Comparison of ENCODE assay signal across 16 cellular contexts in the genomic region with DNA sequence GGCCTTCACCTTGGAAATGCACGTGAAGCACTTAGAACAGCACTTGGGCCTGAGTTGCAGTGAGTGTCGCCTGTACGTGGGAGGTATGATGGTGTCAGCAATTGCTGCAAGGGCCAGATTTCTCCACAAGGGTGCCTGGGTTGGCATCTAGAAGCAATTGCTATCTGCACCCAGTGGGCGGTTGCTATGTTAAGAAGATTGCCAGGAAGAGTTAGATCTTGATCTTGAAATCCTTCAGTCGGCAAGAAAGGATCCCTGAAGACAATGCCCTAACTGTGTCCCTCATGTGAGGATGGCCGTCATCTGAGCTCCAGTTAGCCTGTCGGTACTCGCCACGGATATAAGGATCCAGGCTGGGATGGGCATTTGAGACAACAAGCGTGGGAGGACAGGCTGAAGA.
DNase-seq lines count a peak whose midpoint lies in the region; ATAC-seq and TF ChIP-seq lines count a peak whose summit lies in the region.
"Had no signal": no experiment of that assay in that cellular context is flagged by ENCODE, and none has a peak within 500 bp of the region (broad histone marks: within the 10 kb centered on the region; RNA-seq: fewer than 3 reads in every experiment).

No MANE protein-coding gene starts in this region.

- intact Hi-C loops in sigmoid colon (cut with DNase I), result loop anchor here (5.0 kb wide), 1 partner anchor 114 kb away; no protein-coding TSS in a partner anchor
- intact Hi-C loops in activated CD8-positive, alpha-beta T cell treated with anti-CD3 and anti-CD28 coated beads for 36 hours (cut with micrococcal nuclease), result no loop called here

- 91 to 94% methylated on average over 10 of the region's 10 CpGs for WGBS in endodermal cell (ENCODE audit: insufficient coverage in 1 of 2, insufficient read length in 1 of 2), 2 experiments
- WGBS in sigmoid colon, 2 donors, result 92 to 95% methylated on average over 10 of the region's 10 CpGs

- H3K9me3 Mint-ChIP-seq in endodermal cell, result no peaks in the 10 kb centered on the region
- no peaks in the 10 kb centered on the region for H3K9me3 Mint-ChIP-seq in activated CD8-positive, alpha-beta T cell treated with anti-CD3 and anti-CD28 coated beads for 36 hours
- no peaks in the 10 kb centered on the region for H3K9me3 Mint-ChIP-seq in nephron progenitor cell
- H3K9me3 Mint-ChIP-seq: CD8-positive, alpha-beta T cell; H9 had no signal

- POLR2A ChIA-PET in HEK293 (lab: Yijun Ruan, JAX), result no interaction called here
- POLR2A ChIA-PET in activated CD8-positive, alpha-beta T cell treated with anti-CD3 and anti-CD28 coated beads for 36 hours (lab: Charles Lee), result no interaction called here

- TF ChIP-seq EP300 in sigmoid colon (IDR thresholded peaks at IDR 0.05), result no peak

- H3K36me3 ChIP-seq in HEK293 (ENCODE audit: control insufficient read depth in 2 of 2, insufficient read depth in 1 of 2, low read length in 2 of 2), result no peaks in the 10 kb centered on the region
- H3K36me3 ChIP-seq in endodermal cell (ENCODE audit: control insufficient read depth, insufficient read depth, low read length), result no peaks in the 10 kb centered on the region
- H3K36me3 ChIP-seq in sigmoid colon, result peaks cover 9 to 29% (median 13%) of the 10 kb centered on the region in 4 donors
- H3K36me3 ChIP-seq: BE2C had no signal

- H3K9me3 ChIP-seq in HEK293 (ENCODE audit: control insufficient read depth, insufficient read depth, low read depth, low read length) (no peaks in the 10 kb centered on the region), endodermal cell (ENCODE audit: control insufficient read depth, low read length) (no peaks in the 10 kb centered on the region), sigmoid colon (no peaks in the 10 kb centered on the region)
- H3K9me3 ChIP-seq: A549, BE2C, Caco-2 had no signal

- no peak for ATAC-seq in GM21526 (IDR thresholded peaks at IDR 0.05; ENCODE audit: low FRiP score, unreplicated experiment)
- no peak for ATAC-seq in activated CD8-positive, alpha-beta T cell treated with anti-CD3 and anti-CD28 coated beads for 36 hours
- ATAC-seq: A549; CD8-positive, alpha-beta T cell; HepG2 had no signal

- H3K27me3 Mint-ChIP-seq in endodermal cell (ENCODE audit: insufficient read depth), result peaks cover 2% of the 10 kb centered on the region
- H3K27me3 Mint-ChIP-seq in activated CD8-positive, alpha-beta T cell treated with anti-CD3 and anti-CD28 coated beads for 36 hours, result peaks cover 14% of the 10 kb centered on the region
- no peaks in the 10 kb centered on the region for H3K27me3 Mint-ChIP-seq in nephron progenitor cell (ENCODE audit: low read depth, poor library complexity)

- no peak overlapping the region for H3K4me3 ChIP-seq in HEK293 (ENCODE audit: low read depth, low read length)
- H3K4me3 ChIP-seq in endodermal cell (ENCODE audit: low read length), result no peak overlapping the region
- no peak overlapping the region for H3K4me3 ChIP-seq in sigmoid colon
- H3K4me3 ChIP-seq: A549 had no signal

- H3K4me3 Mint-ChIP-seq in endodermal cell (no peak overlapping the region), nephron progenitor cell (no peak overlapping the region)
- no peak overlapping the region for H3K4me3 Mint-ChIP-seq in activated CD8-positive, alpha-beta T cell treated with anti-CD3 and anti-CD28 coated beads for 36 hours
- H3K4me3 Mint-ChIP-seq: CD8-positive, alpha-beta T cell; H9 had no signal

- TF ChIP-seq POLR2A in sigmoid colon (IDR thresholded peaks at IDR 0.05), result no peak

- H3K27ac Mint-ChIP-seq in endodermal cell (no peak overlapping the region), nephron progenitor cell (no peak overlapping the region)
- H3K27ac Mint-ChIP-seq in activated CD8-positive, alpha-beta T cell treated with anti-CD3 and anti-CD28 coated beads for 36 hours, result no peak overlapping the region
- H3K27ac Mint-ChIP-seq: CD8-positive, alpha-beta T cell; H9 had no signal

- no peak overlapping the region for H3K27ac ChIP-seq in HEK293 (ENCODE audit: extremely low read depth, low read depth, low read length)
- no peak overlapping the region for H3K27ac ChIP-seq in endodermal cell (ENCODE audit: low read depth, low read length)
- H3K27ac ChIP-seq in sigmoid colon, result peak overlapping the region; percentile 6 to 72 (median 61)
- H3K27ac ChIP-seq: A549, C4-2B had no signal

- peaks cover 11% of the 10 kb centered on the region for H3K4me1 Mint-ChIP-seq in endodermal cell
- H3K4me1 Mint-ChIP-seq in activated CD8-positive, alpha-beta T cell treated with anti-CD3 and anti-CD28 coated beads for 36 hours (ENCODE audit: low read depth), result peaks cover 8% of the 10 kb centered on the region
- H3K4me1 Mint-ChIP-seq in nephron progenitor cell, result peaks cover 7% of the 10 kb centered on the region

- TF ChIP-seq CTCF in HEK293 (tag by site-specific recombination; IDR thresholded peaks at IDR 0.05) (no peak), endodermal cell (conservative IDR thresholded peaks at IDR 0.05) (peak; percentile 12), sigmoid colon (IDR thresholded peaks at IDR 0.05) (no peak), nephron progenitor cell (IDR thresholded peaks at IDR 0.05) (no peak)
- no peak for TF ChIP-seq CTCF in activated CD8-positive, alpha-beta T cell treated with anti-CD3 and anti-CD28 coated beads for 36 hours (IDR thresholded peaks at IDR 0.05)

- no peaks in the 10 kb centered on the region for H3K36me3 Mint-ChIP-seq in endodermal cell (ENCODE audit: low read depth)
- no peaks in the 10 kb centered on the region for H3K36me3 Mint-ChIP-seq in activated CD8-positive, alpha-beta T cell treated with anti-CD3 and anti-CD28 coated beads for 36 hours (ENCODE audit: low read depth)
- no peaks in the 10 kb centered on the region for H3K36me3 Mint-ChIP-seq in nephron progenitor cell (ENCODE audit: low read depth)
- H3K36me3 Mint-ChIP-seq: CD8-positive, alpha-beta T cell had no signal

- H3K9ac ChIP-seq in endodermal cell (ENCODE audit: extremely low read depth, low read length, poor library complexity, severe bottlenecking), result no peak overlapping the region

- no peak for DNase-seq in endodermal cell
- DNase-seq in sigmoid colon, result no peak
- DNase-seq in activated CD8-positive, alpha-beta T cell treated with anti-CD3 and anti-CD28 coated beads for 36 hours, result no peak
- DNase-seq in nephron progenitor cell, result no peak
- DNase-seq: BE2C; Caco-2; CD8-positive, alpha-beta T cell; DND-41; GDM1; GOT3; H9 had no signal

- H3K4me1 ChIP-seq in HEK293 (ENCODE audit: control insufficient read depth, insufficient read depth, low read length) (no peaks in the 10 kb centered on the region), endodermal cell (ENCODE audit: control insufficient read depth, insufficient read depth, low read length) (peaks cover 3% of the 10 kb centered on the region), sigmoid colon (peaks cover 0 to 74% (median 47%) of the 10 kb centered on the region in 4 donors)
- H3K4me1 ChIP-seq: A549, Caco-2 had no signal

- CTCF ChIA-PET in HEK293 (lab: Yijun Ruan, JAX), result interaction anchor here (10.0 kb wide), 1 partner anchor 137 kb away, joined by 484 read pairs; no protein-coding TSS in a partner anchor
- CTCF ChIA-PET in activated CD8-positive, alpha-beta T cell treated with anti-CD3 and anti-CD28 coated beads for 36 hours (lab: Charles Lee), result no interaction called here

- H3K27me3 ChIP-seq in endodermal cell (ENCODE audit: control insufficient read depth, insufficient read depth, low read length, poor library complexity, severe bottlenecking) (no peaks in the 10 kb centered on the region), sigmoid colon (no peaks in the 10 kb centered on the region)

TF ChIP-seq in HEK293, 187 proteins besides CTCF, POLR2A, EP300 and RAD21:
- TF ChIP-seq HOXD13 (CRISPR knock-in tag; IDR thresholded peaks at IDR 0.05; ENCODE audit: borderline replicate concordance), result no peak
- 0 out of 2 replicates have a peak, but pooled peaks have one; percentile 16 for TF ChIP-seq ZFHX2 (tag by site-specific recombination; conservative IDR thresholded peaks at IDR 0.05)
TF ChIP-seq in HEK293: peak in this region for 1.

Comparison
In these comparisons a context has a peak if more than half of its experiments do, and no peak if none do; other contexts are left out.
1. H3K27ac ChIP-seq: peak in sigmoid colon (4 of 4); none in HEK293 (single experiment) and endodermal cell (single experiment).